Comparison of ENCODE assay signal across 2 cellular contexts in the genomic region with DNA sequence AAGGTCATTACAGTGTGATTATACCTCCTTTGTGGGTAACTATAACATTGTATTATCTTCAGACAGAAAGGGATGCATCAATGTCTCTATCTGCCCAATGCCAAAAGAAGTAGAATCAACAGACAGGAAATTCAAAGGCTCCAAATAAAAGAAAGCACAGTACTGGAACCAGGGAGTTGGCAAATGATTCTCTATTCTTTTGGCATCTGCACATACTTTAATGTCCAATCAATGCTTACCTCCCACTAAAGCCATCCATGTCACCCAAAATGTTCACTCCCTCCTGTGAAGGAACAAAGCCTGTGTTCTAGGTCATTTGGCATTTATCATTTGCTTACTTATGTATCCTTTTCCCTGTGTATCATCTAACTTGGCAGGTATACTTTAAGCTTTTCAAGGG.
TF ChIP-seq lines count a peak whose summit lies in the region.

No MANE protein-coding gene starts in this region.

TF ChIP-seq in A549, 52 proteins besides CTCF, POLR2A, EP300 and RAD21 (continued from another document):
- no peak for TF ChIP-seq RARB (CRISPR knock-in tag; IDR thresholded peaks at IDR 0.05)
- TF ChIP-seq SMC3 (IDR thresholded peaks at IDR 0.05), result no peak
- TF ChIP-seq CHD4 (IDR thresholded peaks at IDR 0.05; ENCODE audit: borderline replicate concordance), result no peak
- no peak for TF ChIP-seq KDM1A (IDR thresholded peaks at IDR 0.05; ENCODE audit: low read depth)
- TF ChIP-seq ZFP36 (IDR thresholded peaks at IDR 0.05; ENCODE audit: borderline replicate concordance, partially characterized antibody), result no peak
- no peak for TF ChIP-seq RFX5 (IDR thresholded peaks at IDR 0.05)
- TF ChIP-seq HOXB5 (CRISPR knock-in tag; IDR thresholded peaks at IDR 0.05), result no peak
- no peak for TF ChIP-seq EHF (CRISPR knock-in tag; IDR thresholded peaks at IDR 0.05)
- no peak for TF ChIP-seq MAZ (IDR thresholded peaks at IDR 0.05; ENCODE audit: borderline replicate concordance, low read depth, low read length)
- no peak for TF ChIP-seq HOXA7 (CRISPR knock-in tag; IDR thresholded peaks at IDR 0.05)
- no peak for TF ChIP-seq CBX8 (IDR thresholded peaks at IDR 0.05)
- TF ChIP-seq HEYL (CRISPR knock-in tag; IDR thresholded peaks at IDR 0.05), result no peak
- TF ChIP-seq TFCP2L1 (CRISPR knock-in tag; IDR thresholded peaks at IDR 0.05), result no peak
- TF ChIP-seq, protein P1, sequence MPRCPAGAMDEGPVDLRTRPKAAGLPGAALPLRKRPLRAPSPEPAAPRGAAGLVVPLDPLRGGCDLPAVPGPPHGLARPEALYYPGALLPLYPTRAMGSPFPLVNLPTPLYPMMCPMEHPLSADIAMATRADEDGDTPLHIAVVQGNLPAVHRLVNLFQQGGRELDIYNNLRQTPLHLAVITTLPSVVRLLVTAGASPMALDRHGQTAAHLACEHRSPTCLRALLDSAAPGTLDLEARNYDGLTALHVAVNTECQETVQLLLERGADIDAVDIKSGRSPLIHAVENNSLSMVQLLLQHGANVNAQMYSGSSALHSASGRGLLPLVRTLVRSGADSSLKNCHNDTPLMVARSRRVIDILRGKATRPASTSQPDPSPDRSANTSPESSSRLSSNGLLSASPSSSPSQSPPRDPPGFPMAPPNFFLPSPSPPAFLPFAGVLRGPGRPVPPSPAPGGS (IDR thresholded peaks at IDR 0.05), result no peak
- TF ChIP-seq FOSB (CRISPR knock-in tag; IDR thresholded peaks at IDR 0.05), result no peak
- TF ChIP-seq ESRRA (IDR thresholded peaks at IDR 0.05; ENCODE audit: borderline replicate concordance, low read length), result no peak
- no peak for TF ChIP-seq KDM5A (IDR thresholded peaks at IDR 0.05)

TF ChIP-seq in GM12878, 131 proteins besides CTCF, POLR2A, EP300 and RAD21:
- TF ChIP-seq, protein P2, sequence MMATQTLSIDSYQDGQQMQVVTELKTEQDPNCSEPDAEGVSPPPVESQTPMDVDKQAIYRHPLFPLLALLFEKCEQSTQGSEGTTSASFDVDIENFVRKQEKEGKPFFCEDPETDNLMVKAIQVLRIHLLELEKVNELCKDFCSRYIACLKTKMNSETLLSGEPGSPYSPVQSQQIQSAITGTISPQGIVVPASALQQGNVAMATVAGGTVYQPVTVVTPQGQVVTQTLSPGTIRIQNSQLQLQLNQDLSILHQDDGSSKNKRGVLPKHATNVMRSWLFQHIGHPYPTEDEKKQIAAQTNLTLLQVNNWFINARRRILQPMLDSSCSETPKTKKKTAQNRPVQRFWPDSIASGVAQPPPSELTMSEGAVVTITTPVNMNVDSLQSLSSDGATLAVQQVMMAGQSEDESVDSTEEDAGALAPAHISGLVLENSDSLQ (IDR thresholded peaks at IDR 0.05), result no peak
- TF ChIP-seq GATAD2B (conservative IDR thresholded peaks at IDR 0.05; ENCODE audit: low read depth) (no peak), POU2F2 (IDR thresholded peaks at IDR 0.05; ENCODE audit: borderline replicate concordance, low read depth, low read length) (no peak), JUND (IDR thresholded peaks at IDR 0.05; ENCODE audit: low read depth, low read length) (no peak), MEF2A (IDR thresholded peaks at IDR 0.05; ENCODE audit: insufficient read depth, low read depth, low read length) (no peak), ESRRA (IDR thresholded peaks at IDR 0.05; ENCODE audit: low read length) (no peak), POLR2AphosphoS5 (IDR thresholded peaks at IDR 0.05; ENCODE audit: low read length) (no peak), CHD1 (IDR thresholded peaks at IDR 0.05; ENCODE audit: low read depth, low read length) (no peak)
- TF ChIP-seq, protein P3, sequence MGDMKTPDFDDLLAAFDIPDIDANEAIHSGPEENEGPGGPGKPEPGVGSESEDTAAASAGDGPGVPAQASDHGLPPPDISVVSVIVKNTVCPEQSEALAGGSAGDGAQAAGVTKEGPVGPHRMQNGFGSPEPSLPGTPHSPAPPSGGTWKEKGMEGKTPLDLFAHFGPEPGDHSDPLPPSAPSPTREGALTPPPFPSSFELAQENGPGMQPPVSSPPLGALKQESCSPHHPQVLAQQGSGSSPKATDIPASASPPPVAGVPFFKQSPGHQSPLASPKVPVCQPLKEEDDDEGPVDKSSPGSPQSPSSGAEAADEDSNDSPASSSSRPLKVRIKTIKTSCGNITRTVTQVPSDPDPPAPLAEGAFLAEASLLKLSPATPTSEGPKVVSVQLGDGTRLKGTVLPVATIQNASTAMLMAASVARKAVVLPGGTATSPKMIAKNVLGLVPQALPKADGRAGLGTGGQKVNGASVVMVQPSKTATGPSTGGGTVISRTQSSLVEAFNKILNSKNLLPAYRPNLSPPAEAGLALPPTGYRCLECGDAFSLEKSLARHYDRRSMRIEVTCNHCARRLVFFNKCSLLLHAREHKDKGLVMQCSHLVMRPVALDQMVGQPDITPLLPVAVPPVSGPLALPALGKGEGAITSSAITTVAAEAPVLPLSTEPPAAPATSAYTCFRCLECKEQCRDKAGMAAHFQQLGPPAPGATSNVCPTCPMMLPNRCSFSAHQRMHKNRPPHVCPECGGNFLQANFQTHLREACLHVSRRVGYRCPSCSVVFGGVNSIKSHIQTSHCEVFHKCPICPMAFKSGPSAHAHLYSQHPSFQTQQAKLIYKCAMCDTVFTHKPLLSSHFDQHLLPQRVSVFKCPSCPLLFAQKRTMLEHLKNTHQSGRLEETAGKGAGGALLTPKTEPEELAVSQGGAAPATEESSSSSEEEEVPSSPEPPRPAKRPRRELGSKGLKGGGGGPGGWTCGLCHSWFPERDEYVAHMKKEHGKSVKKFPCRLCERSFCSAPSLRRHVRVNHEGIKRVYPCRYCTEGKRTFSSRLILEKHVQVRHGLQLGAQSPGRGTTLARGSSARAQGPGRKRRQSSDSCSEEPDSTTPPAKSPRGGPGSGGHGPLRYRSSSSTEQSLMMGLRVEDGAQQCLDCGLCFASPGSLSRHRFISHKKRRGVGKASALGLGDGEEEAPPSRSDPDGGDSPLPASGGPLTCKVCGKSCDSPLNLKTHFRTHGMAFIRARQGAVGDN (IDR thresholded peaks at IDR 0.05), result no peak
- TF ChIP-seq, protein P4, sequence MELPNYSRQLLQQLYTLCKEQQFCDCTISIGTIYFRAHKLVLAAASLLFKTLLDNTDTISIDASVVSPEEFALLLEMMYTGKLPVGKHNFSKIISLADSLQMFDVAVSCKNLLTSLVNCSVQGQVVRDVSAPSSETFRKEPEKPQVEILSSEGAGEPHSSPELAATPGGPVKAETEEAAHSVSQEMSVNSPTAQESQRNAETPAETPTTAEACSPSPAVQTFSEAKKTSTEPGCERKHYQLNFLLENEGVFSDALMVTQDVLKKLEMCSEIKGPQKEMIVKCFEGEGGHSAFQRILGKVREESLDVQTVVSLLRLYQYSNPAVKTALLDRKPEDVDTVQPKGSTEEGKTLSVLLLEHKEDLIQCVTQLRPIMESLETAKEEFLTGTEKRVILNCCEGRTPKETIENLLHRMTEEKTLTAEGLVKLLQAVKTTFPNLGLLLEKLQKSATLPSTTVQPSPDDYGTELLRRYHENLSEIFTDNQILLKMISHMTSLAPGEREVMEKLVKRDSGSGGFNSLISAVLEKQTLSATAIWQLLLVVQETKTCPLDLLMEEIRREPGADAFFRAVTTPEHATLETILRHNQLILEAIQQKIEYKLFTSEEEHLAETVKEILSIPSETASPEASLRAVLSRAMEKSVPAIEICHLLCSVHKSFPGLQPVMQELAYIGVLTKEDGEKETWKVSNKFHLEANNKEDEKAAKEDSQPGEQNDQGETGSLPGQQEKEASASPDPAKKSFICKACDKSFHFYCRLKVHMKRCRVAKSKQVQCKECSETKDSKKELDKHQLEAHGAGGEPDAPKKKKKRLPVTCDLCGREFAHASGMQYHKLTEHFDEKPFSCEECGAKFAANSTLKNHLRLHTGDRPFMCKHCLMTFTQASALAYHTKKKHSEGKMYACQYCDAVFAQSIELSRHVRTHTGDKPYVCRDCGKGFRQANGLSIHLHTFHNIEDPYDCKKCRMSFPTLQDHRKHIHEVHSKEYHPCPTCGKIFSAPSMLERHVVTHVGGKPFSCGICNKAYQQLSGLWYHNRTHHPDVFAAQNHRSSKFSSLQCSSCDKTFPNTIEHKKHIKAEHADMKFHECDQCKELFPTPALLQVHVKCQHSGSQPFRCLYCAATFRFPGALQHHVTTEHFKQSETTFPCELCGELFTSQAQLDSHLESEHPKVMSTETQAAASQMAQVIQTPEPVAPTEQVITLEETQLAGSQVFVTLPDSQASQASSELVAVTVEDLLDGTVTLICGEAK (IDR thresholded peaks at IDR 0.05; ENCODE audit: borderline replicate concordance), result no peak
- TF ChIP-seq, protein P5, sequence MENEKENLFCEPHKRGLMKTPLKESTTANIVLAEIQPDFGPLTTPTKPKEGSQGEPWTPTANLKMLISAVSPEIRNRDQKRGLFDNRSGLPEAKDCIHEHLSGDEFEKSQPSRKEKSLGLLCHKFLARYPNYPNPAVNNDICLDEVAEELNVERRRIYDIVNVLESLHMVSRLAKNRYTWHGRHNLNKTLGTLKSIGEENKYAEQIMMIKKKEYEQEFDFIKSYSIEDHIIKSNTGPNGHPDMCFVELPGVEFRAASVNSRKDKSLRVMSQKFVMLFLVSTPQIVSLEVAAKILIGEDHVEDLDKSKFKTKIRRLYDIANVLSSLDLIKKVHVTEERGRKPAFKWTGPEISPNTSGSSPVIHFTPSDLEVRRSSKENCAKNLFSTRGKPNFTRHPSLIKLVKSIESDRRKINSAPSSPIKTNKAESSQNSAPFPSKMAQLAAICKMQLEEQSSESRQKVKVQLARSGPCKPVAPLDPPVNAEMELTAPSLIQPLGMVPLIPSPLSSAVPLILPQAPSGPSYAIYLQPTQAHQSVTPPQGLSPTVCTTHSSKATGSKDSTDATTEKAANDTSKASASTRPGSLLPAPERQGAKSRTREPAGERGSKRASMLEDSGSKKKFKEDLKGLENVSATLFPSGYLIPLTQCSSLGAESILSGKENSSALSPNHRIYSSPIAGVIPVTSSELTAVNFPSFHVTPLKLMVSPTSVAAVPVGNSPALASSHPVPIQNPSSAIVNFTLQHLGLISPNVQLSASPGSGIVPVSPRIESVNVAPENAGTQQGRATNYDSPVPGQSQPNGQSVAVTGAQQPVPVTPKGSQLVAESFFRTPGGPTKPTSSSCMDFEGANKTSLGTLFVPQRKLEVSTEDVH (IDR thresholded peaks at IDR 0.05; ENCODE audit: low read depth, partially characterized antibody), result no peak
